ENCODE assay signal across 23 cellular contexts in genomic region chr22:20095521-20095920, GRCh38. TPM values are rescaled to one million over a fixed set of nuclear protein-coding genes. Genes with fewer than 3 reads are reported as not detected.
DNase-seq lines count a peak whose midpoint lies in the region; ATAC-seq and TF ChIP-seq lines count a peak whose summit lies in the region.
"Had no signal": no experiment of that assay in that cellular context is flagged by ENCODE, and none has a peak within 500 bp of the region (broad histone marks: within the 10 kb centered on the region; RNA-seq: fewer than 3 reads in every experiment).

No MANE protein-coding gene starts in this region.

- no peaks in the 10 kb centered on the region for H3K4me1 ChIP-seq in hepatocyte (ENCODE audit: insufficient read depth)

- intact Hi-C loops in activated CD8-positive, alpha-beta T cell treated with anti-CD3 and anti-CD28 coated beads for 36 hours (cut with micrococcal nuclease), result no loop called here

- no peak overlapping the region for H2AFZ ChIP-seq in hepatocyte

- H3K27ac ChIP-seq in hepatocyte, result no peak overlapping the region
- H3K27ac ChIP-seq: ovary, tibial artery had no signal

- WGBS in hepatocyte (ENCODE audit: low lambda C conversion rate, missing lambda C conversion rate), result 99% methylated on average over 4 of the region's 4 CpGs

- peak; percentile 12 for ATAC-seq in activated CD8-positive, alpha-beta T cell treated with anti-CD3 and anti-CD28 coated beads for 36 hours
- ATAC-seq in activated CD8-positive, alpha-beta T cell treated with anti-CD3 and anti-CD28 coated beads, Interleukin-2, amount 10 ng/mL, durations not matched to agents 7 days and 5 days, result no peak
- ATAC-seq: effector memory CD8-positive, alpha-beta T cell; Right ventricle myocardium inferior had no signal

- CTCF ChIA-PET in activated CD8-positive, alpha-beta T cell treated with anti-CD3 and anti-CD28 coated beads for 36 hours (lab: Charles Lee), result interaction anchor here (1.2 to 2.4 kb wide), 4 partner anchors 9 to 82 kb away, joined by 3 to 10 read pairs (median 5); no protein-coding TSS in a partner anchor
- CTCF ChIA-PET in activated CD8-positive, alpha-beta T cell treated with anti-CD3 and anti-CD28 coated beads, Interleukin-2, amount 10 ng/mL, durations not matched to agents 7 days and 5 days (lab: Charles Lee), result interaction anchor here (1.1 to 2.1 kb wide), 3 partner anchors 12 to 21 kb away, joined by 3 to 9 read pairs (median 6); partner anchors contain the start of gene RANBP1

- peaks cover 86% of the 10 kb centered on the region for H3K4me1 Mint-ChIP-seq in activated CD8-positive, alpha-beta T cell treated with anti-CD3 and anti-CD28 coated beads for 36 hours (ENCODE audit: low read depth)
- H3K4me1 Mint-ChIP-seq in activated CD8-positive, alpha-beta T cell treated with anti-CD3 and anti-CD28 coated beads, Interleukin-2, amount 10 ng/mL, durations not matched to agents 7 days and 5 days (ENCODE audit: low read depth), result peaks cover 78% of the 10 kb centered on the region
- H3K4me1 Mint-ChIP-seq in activated naive CD8-positive, alpha-beta T cell treated with anti-CD3 and anti-CD28 coated beads for 36 hours, result peaks cover 73% of the 10 kb centered on the region
- peaks cover 79% of the 10 kb centered on the region for H3K4me1 Mint-ChIP-seq in stimulated activated naive CD8-positive, alpha-beta T cell treated with anti-CD3 and anti-CD28 coated beads, Interleukin-15, Interleukin-2, amounts not matched to agents 100 ng/mL and 50 ng/mL, for 24 hours (ENCODE audit: low read depth)
- H3K4me1 Mint-ChIP-seq: nephron progenitor cell had no signal

- peaks cover 96% of the 10 kb centered on the region for H3K36me3 Mint-ChIP-seq in activated CD8-positive, alpha-beta T cell treated with anti-CD3 and anti-CD28 coated beads for 36 hours (ENCODE audit: low read depth)
- H3K36me3 Mint-ChIP-seq in activated CD8-positive, alpha-beta T cell treated with anti-CD3 and anti-CD28 coated beads, Interleukin-2, amount 10 ng/mL, durations not matched to agents 7 days and 5 days (ENCODE audit: low read depth), result peaks cover 94% of the 10 kb centered on the region
- peaks cover 82% of the 10 kb centered on the region for H3K36me3 Mint-ChIP-seq in activated naive CD8-positive, alpha-beta T cell treated with anti-CD3 and anti-CD28 coated beads for 36 hours
- H3K36me3 Mint-ChIP-seq in stimulated activated naive CD8-positive, alpha-beta T cell treated with anti-CD3 and anti-CD28 coated beads, Interleukin-15, Interleukin-2, amounts not matched to agents 100 ng/mL and 50 ng/mL, for 24 hours (ENCODE audit: low read depth), result peaks cover 98% of the 10 kb centered on the region

- H3K4me2 ChIP-seq in hepatocyte, result no peak overlapping the region

- peaks cover 22% of the 10 kb centered on the region for H3K79me2 ChIP-seq in hepatocyte

- no peaks in the 10 kb centered on the region for H3K36me3 ChIP-seq in hepatocyte (replicated peaks; ENCODE audit: insufficient read depth, low read depth)
- H3K36me3 ChIP-seq: ovary had no signal

- no peaks in the 10 kb centered on the region for H3K27me3 Mint-ChIP-seq in activated CD8-positive, alpha-beta T cell treated with anti-CD3 and anti-CD28 coated beads for 36 hours
- H3K27me3 Mint-ChIP-seq in activated CD8-positive, alpha-beta T cell treated with anti-CD3 and anti-CD28 coated beads, Interleukin-2, amount 10 ng/mL, durations not matched to agents 7 days and 5 days (ENCODE audit: low read depth), result no peaks in the 10 kb centered on the region
- H3K27me3 Mint-ChIP-seq in activated naive CD8-positive, alpha-beta T cell treated with anti-CD3 and anti-CD28 coated beads for 36 hours, result no peaks in the 10 kb centered on the region
- H3K27me3 Mint-ChIP-seq in stimulated activated naive CD8-positive, alpha-beta T cell treated with anti-CD3 and anti-CD28 coated beads, Interleukin-15, Interleukin-2, amounts not matched to agents 100 ng/mL and 50 ng/mL, for 24 hours, result no peaks in the 10 kb centered on the region
- H3K27me3 Mint-ChIP-seq: effector memory CD8-positive, alpha-beta T cell had no signal

- H3K9me3 Mint-ChIP-seq in activated CD8-positive, alpha-beta T cell treated with anti-CD3 and anti-CD28 coated beads for 36 hours, result peaks cover 8% of the 10 kb centered on the region
- peaks cover 11% of the 10 kb centered on the region for H3K9me3 Mint-ChIP-seq in activated CD8-positive, alpha-beta T cell treated with anti-CD3 and anti-CD28 coated beads, Interleukin-2, amount 10 ng/mL, durations not matched to agents 7 days and 5 days (ENCODE audit: insufficient read depth)
- peaks cover 8% of the 10 kb centered on the region for H3K9me3 Mint-ChIP-seq in activated naive CD8-positive, alpha-beta T cell treated with anti-CD3 and anti-CD28 coated beads for 36 hours
- H3K9me3 Mint-ChIP-seq in stimulated activated naive CD8-positive, alpha-beta T cell treated with anti-CD3 and anti-CD28 coated beads, Interleukin-15, Interleukin-2, amounts not matched to agents 100 ng/mL and 50 ng/mL, for 24 hours, result no peaks in the 10 kb centered on the region
- H3K9me3 Mint-ChIP-seq: effector memory CD8-positive, alpha-beta T cell; immature natural killer cell had no signal

- DNase-seq in activated CD8-positive, alpha-beta T cell treated with anti-CD3 and anti-CD28 coated beads for 36 hours, result peak; percentile 74
- no peak for DNase-seq in activated CD8-positive, alpha-beta T cell treated with anti-CD3 and anti-CD28 coated beads, Interleukin-2, amount 10 ng/mL, durations not matched to agents 7 days and 5 days
- peak; percentile 42 for DNase-seq in stimulated activated CD4-positive, alpha-beta T cell treated with anti-CD3 and anti-CD28 coated beads, Interleukin-12 subunit alpha, Interleukin-12 subunit beta, amount 100 ng/mL, for 4 hours
- DNase-seq in stimulated activated CD4-positive, alpha-beta T cell treated with anti-CD3 and anti-CD28 coated beads, Interleukin-2, amount 100 ng/mL, for 48 hours, result no peak
- DNase-seq in activated naive CD8-positive, alpha-beta T cell treated with anti-CD3 and anti-CD28 coated beads for 36 hours, result peak; percentile 50
- DNase-seq in cerebellar cortex (ENCODE audit: low spot score), result no peak
- no peak for DNase-seq in hepatocyte (ENCODE audit: low spot score)
- DNase-seq: activated CD4-positive, alpha-beta T cell treated with anti-CD3 and anti-CD28 coated beads, Interleukin-2, amount 50 U/mL, for 1 hour; cortex of kidney; DMS153; effector memory CD8-positive, alpha-beta T cell; immature natural killer cell; NCI-H146; NCI-H345; NCI-H69; nephron progenitor cell; tibial artery had no signal

- no peaks in the 10 kb centered on the region for H3K9me2 ChIP-seq in hepatocyte (replicated peaks; ENCODE audit: insufficient read depth)

- peak overlapping the region; percentile 75 for H3K27ac Mint-ChIP-seq in activated CD8-positive, alpha-beta T cell treated with anti-CD3 and anti-CD28 coated beads for 36 hours
- H3K27ac Mint-ChIP-seq in activated CD8-positive, alpha-beta T cell treated with anti-CD3 and anti-CD28 coated beads, Interleukin-2, amount 10 ng/mL, durations not matched to agents 7 days and 5 days, result no peak overlapping the region
- peak overlapping the region; percentile 81 for H3K27ac Mint-ChIP-seq in activated naive CD8-positive, alpha-beta T cell treated with anti-CD3 and anti-CD28 coated beads for 36 hours
- H3K27ac Mint-ChIP-seq in stimulated activated naive CD8-positive, alpha-beta T cell treated with anti-CD3 and anti-CD28 coated beads, Interleukin-15, Interleukin-2, amounts not matched to agents 100 ng/mL and 50 ng/mL, for 24 hours, result peak overlapping the region; percentile 75
- H3K27ac Mint-ChIP-seq: effector memory CD8-positive, alpha-beta T cell had no signal

- H3K4me3 Mint-ChIP-seq in activated CD8-positive, alpha-beta T cell treated with anti-CD3 and anti-CD28 coated beads for 36 hours, result no peak overlapping the region
- H3K4me3 Mint-ChIP-seq in activated CD8-positive, alpha-beta T cell treated with anti-CD3 and anti-CD28 coated beads, Interleukin-2, amount 10 ng/mL, durations not matched to agents 7 days and 5 days, result no peak overlapping the region
- peak overlapping the region; percentile 15 for H3K4me3 Mint-ChIP-seq in activated naive CD8-positive, alpha-beta T cell treated with anti-CD3 and anti-CD28 coated beads for 36 hours
- H3K4me3 Mint-ChIP-seq in stimulated activated naive CD8-positive, alpha-beta T cell treated with anti-CD3 and anti-CD28 coated beads, Interleukin-15, Interleukin-2, amounts not matched to agents 100 ng/mL and 50 ng/mL, for 24 hours, result peak overlapping the region; percentile 44
- H3K4me3 Mint-ChIP-seq: immature natural killer cell, nephron progenitor cell had no signal

- TF ChIP-seq CTCF in activated CD8-positive, alpha-beta T cell treated with anti-CD3 and anti-CD28 coated beads for 36 hours (IDR thresholded peaks at IDR 0.05), result no peak
- no peak for TF ChIP-seq CTCF in hepatocyte (IDR thresholded peaks at IDR 0.05; ENCODE audit: poor library complexity)

- no peaks in the 10 kb centered on the region for H3K27me3 ChIP-seq in hepatocyte
- H3K27me3 ChIP-seq: ovary, tibial artery had no signal

- H4K20me1 ChIP-seq in hepatocyte (ENCODE audit: insufficient read depth, poor library complexity, severe bottlenecking), result no peaks in the 10 kb centered on the region

- POLR2A ChIA-PET in activated CD8-positive, alpha-beta T cell treated with anti-CD3 and anti-CD28 coated beads for 36 hours (lab: Charles Lee), result interaction anchor here (0.8 to 1.2 kb wide), 6 partner anchors 9 to 28 kb away, joined by 3 to 6 read pairs (median 3); no protein-coding TSS in a partner anchor
- POLR2A ChIA-PET in activated CD8-positive, alpha-beta T cell treated with anti-CD3 and anti-CD28 coated beads, Interleukin-2, amount 10 ng/mL, durations not matched to agents 7 days and 5 days (lab: Charles Lee), result interaction anchor here (1.2 kb wide), 1 partner anchor 22 kb away, joined by 3 read pairs; the partner anchor contains the start of gene TRMT2A

- H3K4me3 ChIP-seq in hepatocyte, result no peak overlapping the region
- H3K4me3 ChIP-seq: ovary, tibial artery had no signal

- no peaks in the 10 kb centered on the region for H3K9me3 ChIP-seq in hepatocyte (ENCODE audit: low read depth)
- H3K9me3 ChIP-seq: ovary had no signal

RNA-seq across cellular contexts. Expression of gene DGCR8, which starts 15.5 kb away (rescaled TPM):
- 10 to 100 TPM; 35.0 to 38.8 TPM for total RNA-seq in activated CD8-positive, alpha-beta T cell treated with anti-CD3 and anti-CD28 coated beads for 36 hours
- 10 to 100 TPM; 52.3 to 55.2 TPM for total RNA-seq in activated CD8-positive, alpha-beta T cell treated with anti-CD3 and anti-CD28 coated beads, Interleukin-2, amount 10 ng/mL, durations not matched to agents 7 days and 5 days
- total RNA-seq in activated naive CD8-positive, alpha-beta T cell treated with anti-CD3 and anti-CD28 coated beads for 36 hours, result 10 to 100 TPM; 42.6 to 47.0 TPM
- total RNA-seq in hepatocyte, result 18.3 and 22.0 TPM in 2 replicates
- 10.8 and 12.2 TPM in 2 replicates for polyA plus RNA-seq in hepatocyte

RNA-seq across cellular contexts. Expression of gene RANBP1, which starts 20.4 kb away (rescaled TPM):
- total RNA-seq in activated CD8-positive, alpha-beta T cell treated with anti-CD3 and anti-CD28 coated beads for 36 hours, result 100 to 1,000 TPM; 411 to 412 TPM
- total RNA-seq in activated CD8-positive, alpha-beta T cell treated with anti-CD3 and anti-CD28 coated beads, Interleukin-2, amount 10 ng/mL, durations not matched to agents 7 days and 5 days, result 100 to 1,000 TPM; 320 to 332 TPM
- 100 to 1,000 TPM; 492 to 506 TPM for total RNA-seq in activated naive CD8-positive, alpha-beta T cell treated with anti-CD3 and anti-CD28 coated beads for 36 hours
- 223 and 227 TPM in 2 replicates for total RNA-seq in hepatocyte
- polyA plus RNA-seq in hepatocyte, result 189 and 192 TPM in 2 replicates

RNA-seq across cellular contexts. Expression of gene TRMT2A, which starts 21.5 kb away (rescaled TPM):
- total RNA-seq in activated CD8-positive, alpha-beta T cell treated with anti-CD3 and anti-CD28 coated beads for 36 hours, result 100 to 1,000 TPM; 101 to 105 TPM
- total RNA-seq in activated CD8-positive, alpha-beta T cell treated with anti-CD3 and anti-CD28 coated beads, Interleukin-2, amount 10 ng/mL, durations not matched to agents 7 days and 5 days, result 100 to 1,000 TPM in 1 of 2 experiments, 10 to 100 TPM in 1; 92.1 to 102 TPM
- total RNA-seq in activated naive CD8-positive, alpha-beta T cell treated with anti-CD3 and anti-CD28 coated beads for 36 hours, result 100 to 1,000 TPM; 124 to 139 TPM
- total RNA-seq in hepatocyte, result 34.4 and 50.2 TPM in 2 replicates
- 65.1 and 78.7 TPM in 2 replicates for polyA plus RNA-seq in hepatocyte

RNA-seq across cellular contexts. Expression of gene ZDHHC8, which starts 36.1 kb away (rescaled TPM):
- 10 to 100 TPM; 44.5 to 44.8 TPM for total RNA-seq in activated CD8-positive, alpha-beta T cell treated with anti-CD3 and anti-CD28 coated beads for 36 hours
- 10 to 100 TPM; 60.5 to 65.5 TPM for total RNA-seq in activated CD8-positive, alpha-beta T cell treated with anti-CD3 and anti-CD28 coated beads, Interleukin-2, amount 10 ng/mL, durations not matched to agents 7 days and 5 days
- 10 to 100 TPM; 63.4 to 66.6 TPM for total RNA-seq in activated naive CD8-positive, alpha-beta T cell treated with anti-CD3 and anti-CD28 coated beads for 36 hours
- 4.5 and 9.6 TPM in 2 replicates for total RNA-seq in hepatocyte
- polyA plus RNA-seq in hepatocyte, result 65.1 and 72.7 TPM in 2 replicates

RNA-seq across cellular contexts. Expression of gene CCDC188, which starts 55.3 kb away (rescaled TPM):
- total RNA-seq in activated CD8-positive, alpha-beta T cell treated with anti-CD3 and anti-CD28 coated beads for 36 hours, result not detected
- total RNA-seq in activated CD8-positive, alpha-beta T cell treated with anti-CD3 and anti-CD28 coated beads, Interleukin-2, amount 10 ng/mL, durations not matched to agents 7 days and 5 days, result not detected
- total RNA-seq in activated naive CD8-positive, alpha-beta T cell treated with anti-CD3 and anti-CD28 coated beads for 36 hours, result not detected
- total RNA-seq in hepatocyte, result not detected in 2 replicates
- polyA plus RNA-seq in hepatocyte, result not detected in 2 replicates
- total RNA-seq: A673, epithelial cell of proximal tubule, H1 had no signal
- polyA plus RNA-seq: H1 had no signal

Comparison
In these comparisons a context has a peak if more than half of its experiments do, and no peak if none do; other contexts are left out.
1. DNase-seq: peak in activated CD8-positive, alpha-beta T cell treated with anti-CD3 and anti-CD28 coated beads for 36 hours (single experiment), stimulated activated CD4-positive, alpha-beta T cell treated with anti-CD3 and anti-CD28 coated beads, Interleukin-12 subunit alpha, Interleukin-12 subunit beta, amount 100 ng/mL, for 4 hours (single experiment) and activated naive CD8-positive, alpha-beta T cell treated with anti-CD3 and anti-CD28 coated beads for 36 hours (single experiment); none in activated CD8-positive, alpha-beta T cell treated with anti-CD3 and anti-CD28 coated beads, Interleukin-2, amount 10 ng/mL, durations not matched to agents 7 days and 5 days (single experiment), stimulated activated CD4-positive, alpha-beta T cell treated with anti-CD3 and anti-CD28 coated beads, Interleukin-2, amount 100 ng/mL, for 48 hours (0 of 2), cerebellar cortex (single experiment) and hepatocyte (single experiment).
2. H3K4me3 Mint-ChIP-seq: peak in activated naive CD8-positive, alpha-beta T cell treated with anti-CD3 and anti-CD28 coated beads for 36 hours (single experiment) and stimulated activated naive CD8-positive, alpha-beta T cell treated with anti-CD3 and anti-CD28 coated beads, Interleukin-15, Interleukin-2, amounts not matched to agents 100 ng/mL and 50 ng/mL, for 24 hours (single experiment); none in activated CD8-positive, alpha-beta T cell treated with anti-CD3 and anti-CD28 coated beads for 36 hours (single experiment) and activated CD8-positive, alpha-beta T cell treated with anti-CD3 and anti-CD28 coated beads, Interleukin-2, amount 10 ng/mL, durations not matched to agents 7 days and 5 days (single experiment).